14 cellular contexts compared by ENCODE assay signal in genomic region chr3:183437060-183437459, GRCh38. TPM values are rescaled to one million over a fixed set of nuclear protein-coding genes. Genes with fewer than 3 reads are reported as not detected.
DNase-seq lines count a peak whose midpoint lies in the region; ATAC-seq and TF ChIP-seq lines count a peak whose summit lies in the region.
"Had no signal": no experiment of that assay in that cellular context is flagged by ENCODE, and none has a peak within 500 bp of the region (broad histone marks: within the 10 kb centered on the region; RNA-seq: fewer than 3 reads in every experiment).

No MANE protein-coding gene starts in this region.

- peak overlapping the region; percentile 76; the same call in 1 of the 2 replicates for H3K27ac ChIP-seq in MM.1S (ENCODE audit: low read length)
- H3K27ac ChIP-seq: Peyer's patch had no signal

- DNase-seq in MM.1S = no peak
- DNase-seq in NCI-H524 treated with DMSO at 0.1 percent for 48 hours (lab: John Stamatoyannopoulos, UW) = peak; percentile 98
- DNase-seq in activated T-helper 2 cell treated with anti-CD3 and anti-CD28 coated beads, Interferon-gamma antibody, Interleukin-2, Interleukin-4, amounts not matched to agents 10 μg/mL and 5 μg/mL and 100 μg/mL, durations not matched to agents 14 hours and 24 hours and 36 hours (ENCODE audit: low spot score) = no peak
- peak; percentile 7 for DNase-seq in osteocyte (ENCODE audit: extremely low spot score, unreplicated experiment)
- no peak for DNase-seq in HK-2 (ENCODE audit: unreplicated experiment)
- no peak for DNase-seq in left ventricle myocardium superior
- DNase-seq: CD4-positive, CD25-positive, alpha-beta regulatory T cell; IMR-90; Karpas-422; NCI-H748 treated with DMSO at 0.1 percent for 48 hours; Peyer's patch had no signal

- peaks cover 59% of the 10 kb centered on the region for H3K4me1 Mint-ChIP-seq in activated T-helper 2 cell treated with anti-CD3 and anti-CD28 coated beads, Interferon-gamma antibody, Interleukin-2, Interleukin-4, amounts not matched to agents 10 μg/mL and 5 μg/mL and 100 μg/mL, durations not matched to agents 14 hours and 24 hours and 36 hours (ENCODE audit: low read depth)
- H3K4me1 Mint-ChIP-seq in osteocyte (ENCODE audit: unreplicated experiment) = no peaks in the 10 kb centered on the region

- H3K9me3 ChIP-seq in MM.1S (replicated peaks; ENCODE audit: insufficient read depth, low read length) = no peaks in the 10 kb centered on the region
- H3K9me3 ChIP-seq: Peyer's patch had no signal

- H3F3A ChIP-seq in MM.1S (ENCODE audit: insufficient read depth, low read length) = peaks cover 18% of the 10 kb centered on the region

- H3K4me3 ChIP-seq in MM.1S (ENCODE audit: low read length) = no peak overlapping the region
- H3K4me3 ChIP-seq: GM23338, Peyer's patch had no signal

- peaks cover 54% of the 10 kb centered on the region for H3K4me1 ChIP-seq in MM.1S (ENCODE audit: low read length)
- H3K4me1 ChIP-seq: Peyer's patch had no signal

- no peak for ATAC-seq in GM19023 (IDR thresholded peaks at IDR 0.05; ENCODE audit: unreplicated experiment)
- ATAC-seq in left ventricle myocardium superior = no peak
- ATAC-seq: GM23338, HCT116 had no signal

- no peak for TF ChIP-seq CTCF in MM.1S (IDR thresholded peaks at IDR 0.05; ENCODE audit: low read length)
- no peak for TF ChIP-seq CTCF in osteocyte (IDR thresholded peaks at IDR 0.05)

- no peaks in the 10 kb centered on the region for H3K79me2 ChIP-seq in MM.1S (ENCODE audit: low read length)

- intact Hi-C loops in activated T-helper 2 cell treated with anti-CD3 and anti-CD28 coated beads, Interferon-gamma antibody, Interleukin-2, Interleukin-4, amounts not matched to agents 10 μg/mL and 5 μg/mL and 100 μg/mL, durations not matched to agents 14 hours and 24 hours and 36 hours (cut with micrococcal nuclease) = loop anchor here (2.0 to 10.0 kb wide), 3 partner anchors 80 to 642 kb away; partner anchors contain the start of gene ATP11B
- intact Hi-C loops in left ventricle myocardium superior (cut with micrococcal nuclease) = no loop called here

- H3K27me3 ChIP-seq in MM.1S (replicated peaks; ENCODE audit: insufficient read depth, low read length) = no peaks in the 10 kb centered on the region
- H3K27me3 ChIP-seq: Peyer's patch had no signal

- no peaks in the 10 kb centered on the region for H4K20me1 ChIP-seq in MM.1S (ENCODE audit: insufficient read depth, low read length)

- peaks cover 16% of the 10 kb centered on the region for H3K9me3 Mint-ChIP-seq in activated T-helper 2 cell treated with anti-CD3 and anti-CD28 coated beads, Interferon-gamma antibody, Interleukin-2, Interleukin-4, amounts not matched to agents 10 μg/mL and 5 μg/mL and 100 μg/mL, durations not matched to agents 14 hours and 24 hours and 36 hours
- H3K9me3 Mint-ChIP-seq in osteocyte (ENCODE audit: unreplicated experiment) = peaks cover 6% of the 10 kb centered on the region
- H3K9me3 Mint-ChIP-seq: GM23338 had no signal

- H3K4me2 ChIP-seq in MM.1S (ENCODE audit: low read depth, low read length) = no peak overlapping the region

- H3K4me3 Mint-ChIP-seq in activated T-helper 2 cell treated with anti-CD3 and anti-CD28 coated beads, Interferon-gamma antibody, Interleukin-2, Interleukin-4, amounts not matched to agents 10 μg/mL and 5 μg/mL and 100 μg/mL, durations not matched to agents 14 hours and 24 hours and 36 hours (ENCODE audit: low read depth) = no peak overlapping the region
- no peak overlapping the region for H3K4me3 Mint-ChIP-seq in osteocyte (ENCODE audit: unreplicated experiment)
- H3K4me3 Mint-ChIP-seq: CD4-positive, CD25-positive, alpha-beta regulatory T cell; GM23338 had no signal

- H3K27ac Mint-ChIP-seq in activated T-helper 2 cell treated with anti-CD3 and anti-CD28 coated beads, Interferon-gamma antibody, Interleukin-2, Interleukin-4, amounts not matched to agents 10 μg/mL and 5 μg/mL and 100 μg/mL, durations not matched to agents 14 hours and 24 hours and 36 hours = peak overlapping the region; percentile 28
- no peak overlapping the region for H3K27ac Mint-ChIP-seq in osteocyte (ENCODE audit: unreplicated experiment)
- H3K27ac Mint-ChIP-seq: GM23338 had no signal

- H2AFZ ChIP-seq in MM.1S (ENCODE audit: low read length) = peak overlapping the region; percentile 14; the same call in 1 of the 2 replicates
- H2AFZ ChIP-seq: GM23338 had no signal

- H3K9ac ChIP-seq in MM.1S (ENCODE audit: low read length) = no peak overlapping the region

- H3K27me3 Mint-ChIP-seq in activated T-helper 2 cell treated with anti-CD3 and anti-CD28 coated beads, Interferon-gamma antibody, Interleukin-2, Interleukin-4, amounts not matched to agents 10 μg/mL and 5 μg/mL and 100 μg/mL, durations not matched to agents 14 hours and 24 hours and 36 hours (ENCODE audit: low read depth) = peaks cover 2% of the 10 kb centered on the region
- peaks cover 53% of the 10 kb centered on the region for H3K27me3 Mint-ChIP-seq in osteocyte (ENCODE audit: unreplicated experiment)

- no peaks in the 10 kb centered on the region for H3K9me2 ChIP-seq in MM.1S (replicated peaks; ENCODE audit: insufficient read depth, low read length)

- peaks cover 3% of the 10 kb centered on the region for H3K36me3 Mint-ChIP-seq in activated T-helper 2 cell treated with anti-CD3 and anti-CD28 coated beads, Interferon-gamma antibody, Interleukin-2, Interleukin-4, amounts not matched to agents 10 μg/mL and 5 μg/mL and 100 μg/mL, durations not matched to agents 14 hours and 24 hours and 36 hours (ENCODE audit: low read depth)
- no peaks in the 10 kb centered on the region for H3K36me3 Mint-ChIP-seq in osteocyte (ENCODE audit: unreplicated experiment)
- H3K36me3 Mint-ChIP-seq: CD4-positive, CD25-positive, alpha-beta regulatory T cell had no signal

- H3K36me3 ChIP-seq in MM.1S (replicated peaks; ENCODE audit: insufficient read depth, low read length) = no peaks in the 10 kb centered on the region
- H3K36me3 ChIP-seq: Peyer's patch had no signal

RNA-seq across cellular contexts. Expression of gene MCF2L2, which starts 8.6 kb away (rescaled TPM):
- 7.5 and 8.3 TPM in 2 replicates for total RNA-seq in activated T-helper 2 cell treated with anti-CD3 and anti-CD28 coated beads, Interferon-gamma antibody, Interleukin-2, Interleukin-4, amounts not matched to agents 10 μg/mL and 5 μg/mL and 100 μg/mL, durations not matched to agents 14 hours and 24 hours and 36 hours
- total RNA-seq in osteocyte (1.7 and 2.4 TPM in 2 replicates), left ventricle myocardium superior (0.25 TPM)

Comparison
In these comparisons a context has a peak if more than half of its experiments do, and no peak if none do; other contexts are left out.
1. DNase-seq: peak in NCI-H524 treated with DMSO at 0.1 percent for 48 hours (single experiment) and osteocyte (single experiment); none in MM.1S (single experiment), activated T-helper 2 cell treated with anti-CD3 and anti-CD28 coated beads, Interferon-gamma antibody, Interleukin-2, Interleukin-4, amounts not matched to agents 10 μg/mL and 5 μg/mL and 100 μg/mL, durations not matched to agents 14 hours and 24 hours and 36 hours (single experiment), HK-2 (single experiment) and left ventricle myocardium superior (single experiment).